In genomic region chr15:56734013-56734625, GRCh38 we compare ENCODE assay signal across 8 cellular contexts. TPM values are rescaled to one million over a fixed set of nuclear protein-coding genes. Genes with fewer than 3 reads are reported as not detected.
DNase-seq lines count a peak whose midpoint lies in the region; ATAC-seq and TF ChIP-seq lines count a peak whose summit lies in the region.

No MANE protein-coding gene starts in this region.

- H3K27ac Mint-ChIP-seq in MCF 10A (ENCODE audit: low read depth, unreplicated experiment) = no peak overlapping the region
- peak overlapping the region in 8 of 9 donors; percentile 29 to 95 (median 64) for H3K27ac Mint-ChIP-seq in naive thymus-derived CD4-positive, alpha-beta T cell

- peak overlapping the region; percentile 69; the same call in 1 of the 2 replicates for H3K4me3 ChIP-seq in HUES64 (ENCODE audit: low read length)
- H3K4me3 ChIP-seq in naive thymus-derived CD4-positive, alpha-beta T cell (ENCODE audit: low read length) = peak overlapping the region; percentile 86
- H3K4me3 ChIP-seq in A673 (ENCODE audit: low read depth, low read length, poor library complexity, severe bottlenecking) = no peak overlapping the region

- peaks cover 9% of the 10 kb centered on the region for H3K36me3 Mint-ChIP-seq in MCF 10A (ENCODE audit: insufficient read depth, unreplicated experiment)
- H3K36me3 Mint-ChIP-seq in naive thymus-derived CD4-positive, alpha-beta T cell = peaks cover 0 to 16% (median 5%) of the 10 kb centered on the region in 5 donors

- peak overlapping the region; percentile 88 for H3K4me3 Mint-ChIP-seq in MCF 10A (ENCODE audit: unreplicated experiment)
- H3K4me3 Mint-ChIP-seq in naive thymus-derived CD4-positive, alpha-beta T cell = peak overlapping the region; percentile 42 to 96 (median 66)

- no TSS peak for BruUV-seq in MCF 10A (replicated peaks; lab: Mats Ljungman, UMichigan)
- no TSS peak for BruUV-seq in A673 (replicated peaks; lab: Mats Ljungman, UMichigan)

- intact Hi-C loops in MCF 10A (cut with micrococcal nuclease) = no loop called here
- intact Hi-C loops in naive thymus-derived CD4-positive, alpha-beta T cell (cut with micrococcal nuclease) = loop anchor here (5.0 to 10.0 kb wide), 5 partner anchors 37 to 973 kb away; partner anchors contain the start of genes POLR2M (in 2 of the 2) and RFX7 (in 1 of the 2)
- intact Hi-C loops in A673 (cut with micrococcal nuclease; ENCODE audit: unreplicated experiment) = loop anchor here (5.0 to 10.0 kb wide), 3 partner anchors 73 to 239 kb away; no protein-coding TSS in a partner anchor

- TF ChIP-seq CTCF in C4-2B (conservative IDR thresholded peaks at IDR 0.05) (no peak), MCF 10A (IDR thresholded peaks at IDR 0.05; ENCODE audit: unreplicated experiment) (no peak), A673 (conservative IDR thresholded peaks at IDR 0.05; ENCODE audit: low read depth, low read length) (no peak)

- H3K9me3 ChIP-seq in HUES64 (ENCODE audit: insufficient read depth, low read depth, low read length) (peaks cover 17% of the 10 kb centered on the region), A673 (ENCODE audit: low read depth, low read length, poor library complexity, severe bottlenecking) (peaks cover 4% of the 10 kb centered on the region)
- H3K9me3 ChIP-seq in naive thymus-derived CD4-positive, alpha-beta T cell (ENCODE audit: control insufficient read depth in 2 of 3, low read length in 3 of 3) = no peaks in the 10 kb centered on the region

- POLR2A ChIA-PET in MCF 10A (lab: Yijun Ruan, JAX) (interaction anchor here (0.6 to 3.2 kb wide), 21 partner anchors 10 to 269 kb away, joined by 3 to 19 read pairs (median 4); partner anchors contain the start of genes MNS1 and TCF12), A673 (lab: Charles Lee; ENCODE audit: low non-redundant PET) (no interaction called here)
- POLR2A ChIA-PET in naive thymus-derived CD4-positive, alpha-beta T cell (lab: Charles Lee) = interaction anchor here (1.0 to 1.4 kb wide), 4 partner anchors 9 to 973 kb away, joined by 3 to 5 read pairs (median 3); partner anchors contain the start of genes POLR2M and TCF12

- H3K4me1 ChIP-seq in HUES64 (ENCODE audit: insufficient read depth, low read length) (peaks cover 22% of the 10 kb centered on the region), A673 (ENCODE audit: insufficient read depth, low read length, poor library complexity, severe bottlenecking) (peaks cover 37% of the 10 kb centered on the region)
- H3K4me1 ChIP-seq in naive thymus-derived CD4-positive, alpha-beta T cell (ENCODE audit: control insufficient read depth in 2 of 2, insufficient read depth in 2 of 2, low read length in 2 of 2) = peaks cover 23 to 25% of the 10 kb centered on the region in 2 donors

- CTCF ChIA-PET in MCF 10A (lab: Yijun Ruan, JAX) (interaction anchor here (0.7 to 1.1 kb wide), 2 partner anchors 22 to 237 kb away, joined by 3 to 4 read pairs; no protein-coding TSS in a partner anchor), A673 (lab: Charles Lee) (no interaction called here)
- CTCF ChIA-PET in naive thymus-derived CD4-positive, alpha-beta T cell (lab: Charles Lee) = no interaction called here

- H3K36me3 ChIP-seq in HUES64 (ENCODE audit: insufficient read depth, low read length) (no peaks in the 10 kb centered on the region), A673 (ENCODE audit: insufficient read depth, low read length, poor library complexity, severe bottlenecking) (no peaks in the 10 kb centered on the region)
- no peaks in the 10 kb centered on the region for H3K36me3 ChIP-seq in naive thymus-derived CD4-positive, alpha-beta T cell (ENCODE audit: control insufficient read depth in 2 of 3, insufficient read depth in 3 of 3, low read length in 3 of 3)

- H3K9me3 Mint-ChIP-seq in MCF 10A (ENCODE audit: unreplicated experiment) = no peaks in the 10 kb centered on the region
- H3K9me3 Mint-ChIP-seq in naive thymus-derived CD4-positive, alpha-beta T cell = peaks cover 0 to 9% (median 0%) of the 10 kb centered on the region in 11 donors

- H3K27ac ChIP-seq in C4-2B (peak overlapping the region; percentile 91), HUES64 (ENCODE audit: low read depth, low read length) (no peak overlapping the region), A673 (ENCODE audit: low read depth, low read length, poor library complexity, severe bottlenecking) (no peak overlapping the region)
- peak overlapping the region; percentile 80 for H3K27ac ChIP-seq in naive thymus-derived CD4-positive, alpha-beta T cell (ENCODE audit: low read depth, low read length)

- peaks cover 20% of the 10 kb centered on the region for H3K4me1 Mint-ChIP-seq in MCF 10A (ENCODE audit: insufficient read depth, unreplicated experiment)
- H3K4me1 Mint-ChIP-seq in naive thymus-derived CD4-positive, alpha-beta T cell = peaks cover 20 to 36% (median 31%) of the 10 kb centered on the region in 7 donors

- H3K27me3 ChIP-seq in HUES64 (ENCODE audit: insufficient read depth, low read length) (no peaks in the 10 kb centered on the region), A673 (replicated peaks; ENCODE audit: insufficient read depth, low read depth, low read length, poor library complexity) (no peaks in the 10 kb centered on the region)
- no peaks in the 10 kb centered on the region for H3K27me3 ChIP-seq in naive thymus-derived CD4-positive, alpha-beta T cell (ENCODE audit: control insufficient read depth in 2 of 2, insufficient read depth in 2 of 2, low read length in 2 of 2)

- H3K9ac ChIP-seq in HUES64 (ENCODE audit: low read depth, low read length) = no peak overlapping the region

- no peaks in the 10 kb centered on the region for H3K27me3 Mint-ChIP-seq in MCF 10A (ENCODE audit: insufficient read depth, unreplicated experiment)
- peaks cover 0 to 2% (median 0%) of the 10 kb centered on the region in 5 donors for H3K27me3 Mint-ChIP-seq in naive thymus-derived CD4-positive, alpha-beta T cell

- no peak for ATAC-seq in naive thymus-derived CD4-positive, alpha-beta T cell

- DNase-seq in MCF 10A (ENCODE audit: unreplicated experiment) = peak; percentile 5
- DNase-seq in naive thymus-derived CD4-positive, alpha-beta T cell = peak in 5 of 9 donors; percentile 2 to 23 (median 11)
- DNase-seq in NCI-H774 (lab: John Stamatoyannopoulos, UW) = no peak
- no peak for DNase-seq in A673 (ENCODE audit: low spot score)
- DNase-seq in stimulated activated CD4-positive, alpha-beta T cell treated with anti-CD3 and anti-CD28 coated beads, Interleukin-2, amount 100 ng/mL, for 48 hours = no peak
- no peak for DNase-seq in NCI-H1092 treated with DMSO at 0.1 percent for 48 hours (lab: John Stamatoyannopoulos, UW)

- 95% methylated on average over 9 of the region's 9 CpGs for WGBS in HUES64

RNA-seq across cellular contexts. Expression of gene ZNF280D, which starts 0.8 kb away (rescaled TPM):
- 8.9 TPM for polyA plus RNA-seq in HUES64 (2013, experiment 1 of 2)
- 8.6 TPM for polyA plus RNA-seq in HUES64 (2013, experiment 2 of 2)
- total RNA-seq in MCF 10A (2022) = 30.5 and 30.8 TPM in 2 replicates
- total RNA-seq in naive thymus-derived CD4-positive, alpha-beta T cell = 10 to 100 TPM; 36.9 to 59.0 (median 41.1) TPM
- polyA plus RNA-seq in naive thymus-derived CD4-positive, alpha-beta T cell = 10 to 100 TPM in 1 of 2 donors, 1 to 10 TPM in 1; 9.3 to 17.6 TPM
- total RNA-seq in A673 (2021) = 42.9 and 44.1 TPM in 2 replicates

Comparison
In these comparisons a context has a peak if more than half of its experiments do, and no peak if none do; other contexts are left out.
1. H3K27ac ChIP-seq: peak in C4-2B (single experiment) and naive thymus-derived CD4-positive, alpha-beta T cell (single experiment); none in HUES64 (single experiment) and A673 (single experiment).
2. DNase-seq: peak in MCF 10A (single experiment) and naive thymus-derived CD4-positive, alpha-beta T cell (5 of 9); none in NCI-H774 (single experiment), A673 (single experiment), stimulated activated CD4-positive, alpha-beta T cell treated with anti-CD3 and anti-CD28 coated beads, Interleukin-2, amount 100 ng/mL, for 48 hours (0 of 2) and NCI-H1092 treated with DMSO at 0.1 percent for 48 hours (single experiment).